In the genomic region with DNA sequence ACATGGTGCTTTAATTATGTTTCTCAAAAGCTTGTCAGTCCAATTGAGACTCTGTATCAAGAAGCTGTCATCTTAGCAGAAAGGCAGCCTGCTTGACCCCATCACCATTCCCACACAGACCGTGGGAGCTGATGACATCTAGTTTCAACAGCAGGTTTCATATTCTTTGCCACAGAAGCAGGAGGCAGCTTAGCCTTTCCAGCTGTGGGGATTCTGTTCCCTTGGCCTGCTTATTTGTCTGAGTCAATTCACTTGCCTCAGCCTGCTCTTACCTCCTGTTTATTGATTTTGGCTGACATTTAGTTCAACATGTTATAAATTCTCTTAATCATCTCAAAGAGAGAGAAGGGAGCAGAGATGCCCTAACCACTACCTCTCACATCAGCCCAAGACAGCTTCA, we compare ENCODE assay signal across 18 cellular contexts.
DNase-seq lines count a peak whose midpoint lies in the region; ATAC-seq, FAIRE-seq and TF ChIP-seq lines count a peak whose summit lies in the region.
"Had no signal": no experiment of that assay in that cellular context is flagged by ENCODE, and none has a peak within 500 bp of the region (broad histone marks: within the 10 kb centered on the region; RNA-seq: fewer than 3 reads in every experiment).

No MANE protein-coding gene starts in this region.

- no peak overlapping the region for H3K4me3 ChIP-seq in BE2C (ENCODE audit: low read depth, low read length)
- H3K4me3 ChIP-seq in fibroblast of mammary gland (ENCODE audit: control insufficient read depth, low read depth, low read length) = no peak overlapping the region
- H3K4me3 ChIP-seq: BLaER1, HAP-1, PC-9, SK-N-MC had no signal

- no peaks in the 10 kb centered on the region for H3K36me3 ChIP-seq in BE2C
- H3K36me3 ChIP-seq: BLaER1, HAP-1 had no signal

- DNase-seq in AG08396 (ENCODE audit: low spot score) (peak; percentile 3), BE2C (peak; percentile 19), OCI-M1 (lab: John Stamatoyannopoulos, UW) (peak; percentile 17), fibroblast of mammary gland (ENCODE audit: low read depth) (peak; percentile 1), H54 (ENCODE audit: insufficient read length, low spot score) (no peak)
- DNase-seq in stimulated activated CD4-positive, alpha-beta T cell treated with anti-CD3 and anti-CD28 coated beads, Interleukin-4, amount 100 ng/mL, for 4 hours = no peak
- DNase-seq: CD8-positive, alpha-beta memory T cell; IMR-90; Kasumi-1; NCI-H1417 treated with DMSO at 0.1 percent for 48 hours; NCI-H2081; NK-92 treated with Interleukin-12 subunit alpha and Interleukin-12 subunit beta, amount 100 ng/mL, for 24 hours; PC-9; T-cell had no signal

- ATAC-seq in GM19351 (IDR thresholded peaks at IDR 0.05; ENCODE audit: unreplicated experiment) = no peak
- ATAC-seq: T-cell had no signal

- H3K4me1 ChIP-seq in BE2C = peaks cover 34% of the 10 kb centered on the region
- H3K4me1 ChIP-seq: BLaER1, HAP-1 had no signal

- TF ChIP-seq CTCF in BE2C (IDR thresholded peaks at IDR 0.05; ENCODE audit: low read depth, low read length) = no peak
- TF ChIP-seq CTCF in fibroblast of mammary gland (conservative IDR thresholded peaks at IDR 0.05; ENCODE audit: control insufficient read depth, insufficient read depth, low read depth, low read length) = no peak

- no peak for FAIRE-seq in H54 (lab: Jason Lieb, UNC)

- H3K27me3 ChIP-seq in BE2C = no peaks in the 10 kb centered on the region
- H3K27me3 ChIP-seq: BLaER1 had no signal

- no peaks in the 10 kb centered on the region for H3K9me3 ChIP-seq in BE2C
- H3K9me3 ChIP-seq: BLaER1, HAP-1 had no signal

- no peak for TF ChIP-seq POLR2A in H54 (IDR thresholded peaks at IDR 0.05; ENCODE audit: low read depth, low read length)

Comparison
In these comparisons a context has a peak if more than half of its experiments do, and no peak if none do; other contexts are left out.
1. DNase-seq: peak in AG08396 (single experiment), BE2C (single experiment), OCI-M1 (single experiment) and fibroblast of mammary gland (single experiment); none in stimulated activated CD4-positive, alpha-beta T cell treated with anti-CD3 and anti-CD28 coated beads, Interleukin-4, amount 100 ng/mL, for 4 hours (0 of 2) and H54 (single experiment).